ENCODE assay signal across 10 cellular contexts in the genomic region with DNA sequence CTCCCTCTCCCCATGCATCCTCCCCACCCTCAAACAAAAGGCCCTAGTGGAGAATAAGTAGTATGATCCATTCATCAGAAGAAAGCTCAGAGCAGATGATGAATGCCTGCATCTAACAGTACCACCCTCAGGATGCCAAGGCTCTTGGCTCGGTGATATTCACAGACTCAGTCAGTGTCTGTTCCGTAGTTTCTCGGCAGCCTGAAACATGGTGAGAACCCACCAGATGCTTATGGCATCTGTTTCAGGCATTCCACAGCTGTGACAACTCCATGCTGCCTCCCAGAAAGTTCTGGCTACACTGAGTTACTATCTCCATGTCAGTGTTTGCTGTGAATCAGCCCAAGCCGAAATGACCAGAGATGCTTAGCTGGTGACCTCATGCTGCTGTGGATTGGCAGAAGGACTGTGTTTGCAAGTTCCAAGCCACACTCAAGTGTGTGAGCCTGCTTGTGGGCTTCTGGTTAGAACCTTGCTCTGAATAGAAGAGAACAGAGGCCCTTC.
A peak's percentile ranks its signal among the peaks of the same experiment; 100 is the strongest.
DNase-seq lines count a peak whose midpoint lies in the region; ATAC-seq and TF ChIP-seq lines count a peak whose summit lies in the region.
"Had no signal": no experiment of that assay in that cellular context is flagged by ENCODE, and none has a peak within 500 bp of the region (broad histone marks: within the 10 kb centered on the region; RNA-seq: fewer than 3 reads in every experiment).

No MANE protein-coding gene starts in this region.

- no peaks in the 10 kb centered on the region for H3K27me3 ChIP-seq in heart left ventricle

- peaks cover 0 to 62% (median 29%) of the 10 kb centered on the region in 9 donors for H3K36me3 ChIP-seq in heart left ventricle

- DNase-seq in EL, result peak; percentile 99
- peak in 32 of 58 donors; percentile 14 to 72 (median 30) for DNase-seq in anterior cingulate cortex (lab: John Stamatoyannopoulos, UW)
- DNase-seq in heart left ventricle, result peak in 4 of 5 donors; percentile 51 to 85 (median 74)
- peak; percentile 77 for DNase-seq in pons (ENCODE audit: low spot score)
- DNase-seq in activated T-cell treated with anti-CD3 and anti-CD28 coated beads, Interleukin-2, amount 50 U/mL, for 1 hour, result no peak
- no peak for DNase-seq in NCI-H2107 (lab: John Stamatoyannopoulos, UW)
- DNase-seq in NCI-H345 treated with DMSO at 0.1 percent for 48 hours (lab: John Stamatoyannopoulos, UW; ENCODE audit: unreplicated experiment), result no peak
- DNase-seq: activated CD4-positive, alpha-beta T cell treated with anti-CD3 and anti-CD28 coated beads for 48 hours; GF-D8 had no signal

- 43 to 54% (median 47%) methylated on average over 4 of the region's 4 CpGs for WGBS in heart left ventricle, 4 donors

- no peak for TF ChIP-seq POLR2A in heart left ventricle (IDR thresholded peaks at IDR 0.05)

- TF ChIP-seq CTCF in heart left ventricle (IDR thresholded peaks at IDR 0.05), result no peak

- no peak overlapping the region for H3K4me3 ChIP-seq in heart left ventricle

- no peaks in the 10 kb centered on the region for H3K9me3 ChIP-seq in heart left ventricle

- intact Hi-C loops in heart left ventricle (cut with DNase I), result no loop called here

- peak overlapping the region in 10 of 12 donors; percentile 37 to 70 (median 60) for H3K27ac ChIP-seq in heart left ventricle

- peaks cover 0 to 64% (median 37%) of the 10 kb centered on the region in 12 donors for H3K4me1 ChIP-seq in heart left ventricle

- peak; percentile 68 to 90 (median 80) for ATAC-seq in heart left ventricle
- no peak for ATAC-seq in HG02885 (IDR thresholded peaks at IDR 0.05; ENCODE audit: poor library complexity, unreplicated experiment)

Comparison
In these comparisons a context has a peak if more than half of its experiments do, and no peak if none do; other contexts are left out.
1. DNase-seq: peak in EL (single experiment), anterior cingulate cortex (32 of 58), heart left ventricle (4 of 5) and pons (single experiment); none in activated T-cell treated with anti-CD3 and anti-CD28 coated beads, Interleukin-2, amount 50 U/mL, for 1 hour (single experiment), NCI-H2107 (single experiment) and NCI-H345 treated with DMSO at 0.1 percent for 48 hours (single experiment).